Comparison of ENCODE assay signal across 20 cellular contexts in genomic region chr5:175485631-175486030, GRCh38. TPM values are rescaled to one million over a fixed set of nuclear protein-coding genes. Genes with fewer than 3 reads are reported as not detected.
DNase-seq lines count a peak whose midpoint lies in the region; ATAC-seq and TF ChIP-seq lines count a peak whose summit lies in the region.
"Had no signal": no experiment of that assay in that cellular context is flagged by ENCODE, and none has a peak within 500 bp of the region (broad histone marks: within the 10 kb centered on the region; RNA-seq: fewer than 3 reads in every experiment).

No MANE protein-coding gene starts in this region.

- TF ChIP-seq CTCF in HEK293 (tag by site-specific recombination; IDR thresholded peaks at IDR 0.05) (no peak), neutrophil (IDR thresholded peaks at IDR 0.05) (no peak), left lung (IDR thresholded peaks at IDR 0.05) (no peak)

- peaks cover 48% of the 10 kb centered on the region for H3K36me3 Mint-ChIP-seq in activated naive CD4-positive, alpha-beta T cell treated with anti-CD3 and anti-CD28 coated beads, Interleukin-2, amount 50 U/mL, for 24 hours
- peaks cover 82% of the 10 kb centered on the region for H3K36me3 Mint-ChIP-seq in activated naive CD4-positive, alpha-beta T cell treated with anti-CD3 and anti-CD28 coated beads, Interleukin-2, amount 10 ng/mL, durations not matched to agents 7 days and 5 days
- H3K36me3 Mint-ChIP-seq in activated naive CD8-positive, alpha-beta T cell, result peaks cover 43% of the 10 kb centered on the region

- H3K27me3 ChIP-seq in neutrophil, result no peaks in the 10 kb centered on the region
- H3K27me3 ChIP-seq in left lung, result no peaks in the 10 kb centered on the region

- peaks cover 96% of the 10 kb centered on the region for H3K4me1 Mint-ChIP-seq in activated naive CD4-positive, alpha-beta T cell treated with anti-CD3 and anti-CD28 coated beads, Interleukin-2, amount 50 U/mL, for 24 hours
- peaks cover 93% of the 10 kb centered on the region for H3K4me1 Mint-ChIP-seq in activated naive CD4-positive, alpha-beta T cell treated with anti-CD3 and anti-CD28 coated beads, Interleukin-2, amount 10 ng/mL, durations not matched to agents 7 days and 5 days
- peaks cover 94% of the 10 kb centered on the region for H3K4me1 Mint-ChIP-seq in activated naive CD8-positive, alpha-beta T cell (ENCODE audit: low read depth)

- H3K4me1 ChIP-seq in HEK293 (ENCODE audit: control insufficient read depth, insufficient read depth, low read length) (no peaks in the 10 kb centered on the region), neutrophil (ENCODE audit: control insufficient read depth in 1 of 2, insufficient read depth in 1 of 2, low read depth in 1 of 2, low read length in 1 of 2) (peaks cover 50 to 64% of the 10 kb centered on the region in 2 experiments), left lung (no peaks in the 10 kb centered on the region)
- H3K4me1 ChIP-seq: HAP-1 had no signal

- H3K27ac ChIP-seq in HEK293 (ENCODE audit: extremely low read depth, low read depth, low read length) (no peak overlapping the region), neutrophil (peak overlapping the region; percentile 61), left lung (no peak overlapping the region)
- H3K27ac ChIP-seq: PC-9 had no signal

- intact Hi-C loops in left lung (cut with DNase I), result no loop called here

- H3K4me3 Mint-ChIP-seq in activated naive CD4-positive, alpha-beta T cell treated with anti-CD3 and anti-CD28 coated beads, Interleukin-2, amount 50 U/mL, for 24 hours, result peak overlapping the region; percentile 50
- H3K4me3 Mint-ChIP-seq in activated naive CD4-positive, alpha-beta T cell treated with anti-CD3 and anti-CD28 coated beads, Interleukin-2, amount 10 ng/mL, durations not matched to agents 7 days and 5 days, result no peak overlapping the region
- peak overlapping the region; percentile 11 for H3K4me3 Mint-ChIP-seq in activated naive CD8-positive, alpha-beta T cell
- H3K4me3 Mint-ChIP-seq: GM23338 had no signal

- H3K36me3 ChIP-seq in HEK293 (ENCODE audit: control insufficient read depth in 2 of 2, insufficient read depth in 1 of 2, low read length in 2 of 2) (peaks cover 26 to 87% of the 10 kb centered on the region in 2 experiments), neutrophil (peaks cover 6% of the 10 kb centered on the region), left lung (peaks cover 0 to 19% of the 10 kb centered on the region in 2 donors)

- H3K9me3 Mint-ChIP-seq in activated naive CD4-positive, alpha-beta T cell treated with anti-CD3 and anti-CD28 coated beads, Interleukin-2, amount 50 U/mL, for 24 hours, result no peaks in the 10 kb centered on the region
- H3K9me3 Mint-ChIP-seq in activated naive CD4-positive, alpha-beta T cell treated with anti-CD3 and anti-CD28 coated beads, Interleukin-2, amount 10 ng/mL, durations not matched to agents 7 days and 5 days, result no peaks in the 10 kb centered on the region
- H3K9me3 Mint-ChIP-seq in activated naive CD8-positive, alpha-beta T cell (ENCODE audit: low read depth), result no peaks in the 10 kb centered on the region
- H3K9me3 Mint-ChIP-seq: CD4-positive, alpha-beta memory T cell; GM23338 had no signal

- no peak overlapping the region for H3K4me3 ChIP-seq in HEK293 (ENCODE audit: low read depth, low read length)
- no peak overlapping the region for H3K4me3 ChIP-seq in neutrophil (ENCODE audit: low read depth in 1 of 2, low read length in 1 of 2)
- no peak overlapping the region for H3K4me3 ChIP-seq in left lung
- H3K4me3 ChIP-seq: GM23338, HAP-1, PC-9 had no signal

- H3K27me3 Mint-ChIP-seq in activated naive CD4-positive, alpha-beta T cell treated with anti-CD3 and anti-CD28 coated beads, Interleukin-2, amount 50 U/mL, for 24 hours, result no peaks in the 10 kb centered on the region
- H3K27me3 Mint-ChIP-seq in activated naive CD4-positive, alpha-beta T cell treated with anti-CD3 and anti-CD28 coated beads, Interleukin-2, amount 10 ng/mL, durations not matched to agents 7 days and 5 days, result no peaks in the 10 kb centered on the region
- H3K27me3 Mint-ChIP-seq in activated naive CD8-positive, alpha-beta T cell, result no peaks in the 10 kb centered on the region
- H3K27me3 Mint-ChIP-seq: CD4-positive, alpha-beta memory T cell had no signal

- no peak overlapping the region for H3K27ac Mint-ChIP-seq in activated naive CD4-positive, alpha-beta T cell treated with anti-CD3 and anti-CD28 coated beads, Interleukin-2, amount 50 U/mL, for 24 hours
- no peak overlapping the region for H3K27ac Mint-ChIP-seq in activated naive CD4-positive, alpha-beta T cell treated with anti-CD3 and anti-CD28 coated beads, Interleukin-2, amount 10 ng/mL, durations not matched to agents 7 days and 5 days
- H3K27ac Mint-ChIP-seq in activated naive CD8-positive, alpha-beta T cell, result peak overlapping the region; percentile 56
- H3K27ac Mint-ChIP-seq: GM23338 had no signal

- H3K9me3 ChIP-seq in HEK293 (ENCODE audit: control insufficient read depth, insufficient read depth, low read depth, low read length) (no peaks in the 10 kb centered on the region), neutrophil (no peaks in the 10 kb centered on the region), left lung (no peaks in the 10 kb centered on the region)
- H3K9me3 ChIP-seq: HAP-1 had no signal

- CTCF ChIA-PET in activated naive CD4-positive, alpha-beta T cell treated with anti-CD3 and anti-CD28 coated beads, Interleukin-2, amount 10 ng/mL, durations not matched to agents 7 days and 5 days (lab: Charles Lee), result interaction anchor here (1.5 kb wide), 1 partner anchor 9 kb away, joined by 4 read pairs; no protein-coding TSS in a partner anchor
- CTCF ChIA-PET in HEK293 (lab: Yijun Ruan, JAX), result interaction anchor here (0.6 kb wide), 1 partner anchor 537 kb away, joined by 3 read pairs; no protein-coding TSS in a partner anchor

- no peak for ATAC-seq in left lung
- ATAC-seq: GM23338 had no signal

- DNase-seq in activated naive CD4-positive, alpha-beta T cell treated with anti-CD3 and anti-CD28 coated beads, Interleukin-2, amount 10 ng/mL, durations not matched to agents 7 days and 5 days, result no peak
- no peak for DNase-seq in left lung
- no peak for DNase-seq in HCEC 1CT
- DNase-seq: CD4-positive, alpha-beta memory T cell; KG1; NCI-H1105; NCI-H146; NCI-H2029; NCI-H226; NCI-H510A treated with DMSO at 0.1 percent for 48 hours; NCI-H748 treated with DMSO at 0.1 percent for 48 hours; PC-9; RPMI8226; SHP77 treated with DMSO at 0.1 percent for 48 hours had no signal

- POLR2A ChIA-PET in HEK293 (lab: Yijun Ruan, JAX), result no interaction called here

TF ChIP-seq in HEK293, 187 proteins besides CTCF, POLR2A, EP300 and RAD21:
- TF ChIP-seq ZNF664 (tag by site-specific recombination; IDR thresholded peaks at IDR 0.05) (0 out of 2 replicates have a peak, but pooled peaks have one; percentile 1), SCRT2 (tag by site-specific recombination; IDR thresholded peaks at IDR 0.05) (no peak), ZNF670 (tag by site-specific recombination; IDR thresholded peaks at IDR 0.05; ENCODE audit: low read depth) (no peak)

RNA-seq across cellular contexts. Expression of gene SFXN1, which starts 7.3 kb away (rescaled TPM):
- 10 to 100 TPM; 29.2 to 30.9 TPM for total RNA-seq in left lung

RNA-seq across cellular contexts. Expression of gene DRD1, which starts 41.6 kb away (rescaled TPM):
- total RNA-seq in left lung, result under 1 TPM; 0.17 to 0.37 TPM
- total RNA-seq: CD4-positive, alpha-beta memory T cell; PC-9 had no signal
